In the genomic region with DNA sequence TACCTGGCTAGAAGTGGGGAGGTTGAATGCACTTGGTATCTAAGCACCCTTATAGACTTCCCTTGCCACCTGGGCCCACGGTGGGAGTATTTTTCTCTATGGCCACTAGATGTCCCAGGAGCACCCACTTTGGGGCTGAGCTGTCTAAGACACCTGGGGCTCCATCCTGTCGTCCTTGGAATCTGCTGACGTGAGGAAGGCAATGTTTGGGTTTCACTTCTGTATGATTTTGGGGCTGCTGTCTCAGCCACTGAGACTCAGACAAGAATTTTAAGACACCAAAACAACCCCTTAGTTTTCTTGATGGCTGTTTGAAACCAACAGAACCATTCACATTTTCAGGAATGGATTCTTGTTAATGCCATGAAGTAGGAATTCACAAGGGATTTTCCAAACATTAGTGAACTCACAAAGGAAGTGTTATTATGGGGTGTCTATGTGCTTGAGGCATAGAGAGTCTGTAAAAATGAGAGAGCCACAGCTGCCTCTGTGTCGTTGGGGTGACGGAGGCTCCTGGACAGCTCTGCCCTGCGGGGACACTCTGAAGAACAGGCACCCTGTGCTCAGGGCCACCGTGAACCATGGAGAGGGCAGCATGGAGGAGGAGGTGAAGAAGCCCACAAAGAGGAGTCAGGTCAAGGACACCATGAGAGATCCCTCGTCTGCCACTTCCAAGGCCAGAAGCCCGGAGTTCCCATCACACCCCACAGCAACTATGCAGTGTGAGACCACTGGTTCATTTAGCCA, we compare ENCODE assay signal across 8 cellular contexts.
DNase-seq lines count a peak whose midpoint lies in the region; ATAC-seq and FAIRE-seq lines count a peak whose summit lies in the region.

No MANE protein-coding gene starts in this region.

- peaks cover 15% of the 10 kb centered on the region for H3K27me3 Mint-ChIP-seq in memory B cell

- ATAC-seq in GM18498 (IDR thresholded peaks at IDR 0.05; ENCODE audit: unreplicated experiment): peak; percentile 89
- peak; percentile 94 for ATAC-seq in HG02981 (IDR thresholded peaks at IDR 0.05; ENCODE audit: unreplicated experiment)
- peak; percentile 95 for ATAC-seq in memory B cell (ENCODE audit: low read depth)

- peak; percentile 72 for FAIRE-seq in A204.1 (lab: Jason Lieb, UNC)

- H3K27ac Mint-ChIP-seq in memory B cell: peak overlapping the region; percentile 38

- no peaks in the 10 kb centered on the region for H3K36me3 Mint-ChIP-seq in memory B cell

- no peak overlapping the region for H3K4me3 Mint-ChIP-seq in memory B cell

- peaks cover 7% of the 10 kb centered on the region for H3K4me1 Mint-ChIP-seq in memory B cell

- DNase-seq in NCI-H2227 (lab: John Stamatoyannopoulos, UW; ENCODE audit: unreplicated experiment): peak; percentile 76
- DNase-seq in activated CD4-positive, alpha-beta T cell treated with anti-CD3 and anti-CD28 coated beads for 4 hours: peak; percentile 45 to 49
- peak; percentile 47 for DNase-seq in dedifferentiated amniotic fluid mesenchymal stem cell (ENCODE audit: extremely low spot score)
- peak; percentile 41 to 58 for DNase-seq in memory B cell (ENCODE audit: low spot score in 2 of 2)
- DNase-seq in stimulated activated CD8-positive, alpha-beta memory T cell treated with anti-CD3 and anti-CD28 coated beads, Interleukin-4, amount 100 ng/mL, for 24 hours (ENCODE audit: low read depth): peak; percentile 36

- H3K9me3 Mint-ChIP-seq in memory B cell: no peaks in the 10 kb centered on the region

Comparison
In these comparisons a context has a peak if more than half of its experiments do, and no peak if none do; other contexts are left out.
1. Peak in every context shown above with its lines: DNase-seq and ATAC-seq.